In genomic region chr3:10981961-10982360, GRCh38 we compare ENCODE assay signal across 31 cellular contexts. TPM values are rescaled to one million over a fixed set of nuclear protein-coding genes. Genes with fewer than 3 reads are reported as not detected.
DNase-seq lines count a peak whose midpoint lies in the region; ATAC-seq and TF ChIP-seq lines count a peak whose summit lies in the region.
"Had no signal": no experiment of that assay in that cellular context is flagged by ENCODE, and none has a peak within 500 bp of the region (broad histone marks: within the 10 kb centered on the region; RNA-seq: fewer than 3 reads in every experiment).

No MANE protein-coding gene starts in this region.

- H3K4me3 ChIP-seq in cardiac fibroblast (replicated peaks in 1 of 2; ENCODE audit: low read depth in 2 of 2, low read length in 2 of 2): no peak overlapping the region
- H3K4me3 ChIP-seq: A549, body of pancreas, GM12878, spleen, suprapubic skin, vagina had no signal

- no peak for TF ChIP-seq CTCF in cardiac fibroblast (IDR thresholded peaks at IDR 0.05; ENCODE audit: low read depth, low read length)

- POLR2A ChIA-PET in activated CD4-positive, alpha-beta memory T cell treated with anti-CD3 and anti-CD28 coated beads, Interleukin-2, amount 10 ng/mL, durations not matched to agents 7 days and 5 days (lab: Charles Lee): no interaction called here

- H3K36me3 Mint-ChIP-seq in activated CD4-positive, alpha-beta memory T cell treated with anti-CD3 and anti-CD28 coated beads, Interleukin-2, amount 10 ng/mL, durations not matched to agents 7 days and 5 days (ENCODE audit: low read depth): no peaks in the 10 kb centered on the region
- no peaks in the 10 kb centered on the region for H3K36me3 Mint-ChIP-seq in T-helper 17 cell (ENCODE audit: low read depth)
- H3K36me3 Mint-ChIP-seq: activated naive CD8-positive, alpha-beta T cell treated with anti-CD3 and anti-CD28 coated beads for 36 hours; stimulated activated naive B cell treated with anti-CD40 and anti-IgM and Interleukin-4, amounts not matched to agents 10 μg/mL and 1 μg/mL and 100 μg/mL, for 72 hours had no signal

- no peaks in the 10 kb centered on the region for H3K9me3 ChIP-seq in T-helper 17 cell (ENCODE audit: control insufficient read depth, low read length, poor library complexity, severe bottlenecking)
- H3K9me3 ChIP-seq: body of pancreas, spleen, suprapubic skin, vagina had no signal

- no peak for ATAC-seq in HG03457 (IDR thresholded peaks at IDR 0.05; ENCODE audit: unreplicated experiment)
- no peak for ATAC-seq in HG02981 (IDR thresholded peaks at IDR 0.05; ENCODE audit: unreplicated experiment)
- ATAC-seq in T-helper 17 cell: no peak
- ATAC-seq: A549; activated CD4-positive, CD25-positive, alpha-beta regulatory T cell treated with anti-CD3 and anti-CD28 coated beads, Interleukin-2, amount 50 U/mL, for 24 hours; activated CD8-positive, alpha-beta T cell treated with anti-CD3 and anti-CD28 coated beads for 36 hours; GM12878; stimulated activated naive B cell treated with anti-CD40 and anti-IgM and Interleukin-4, amounts not matched to agents 10 μg/mL and 1 μg/mL and 100 μg/mL, for 72 hours had no signal

- DNase-seq in AG08395 (ENCODE audit: low spot score): peak; percentile 46
- DNase-seq in HT1080 (ENCODE audit: low read depth): peak; percentile 29
- DNase-seq in cardiac fibroblast (ENCODE audit: low read depth in 2 of 2): peak; percentile 35 to 70
- DNase-seq in kidney tubule cell (ENCODE audit: low spot score): peak; percentile 12
- no peak for DNase-seq in activated CD4-positive, alpha-beta memory T cell treated with anti-CD3 and anti-CD28 coated beads, Interleukin-2, amount 10 ng/mL, durations not matched to agents 7 days and 5 days
- no peak for DNase-seq in T-helper 17 cell
- DNase-seq: activated CD8-positive, alpha-beta T cell treated with anti-CD3 and anti-CD28 coated beads for 36 hours; activated effector memory CD4-positive, alpha-beta T cell treated with Interleukin-2 at 50 U/mL for 16 hours; activated naive CD8-positive, alpha-beta T cell treated with anti-CD3 and anti-CD28 coated beads for 36 hours; body of pancreas; cortex of kidney; endodermal cell; glutamatergic neuron; naive B cell; NCI-H1048; NCI-H1930; NCI-H345; NCI-H82; spleen; stimulated activated CD4-positive, alpha-beta T cell treated with anti-CD3 and anti-CD28 coated beads, Interleukin-4, amount 100 ng/mL, for 1 hour; stimulated activated naive B cell treated with anti-CD40 and anti-IgM and Interleukin-4, amounts not matched to agents 10 μg/mL and 1 μg/mL and 100 μg/mL, for 72 hours had no signal

- peaks cover 2% of the 10 kb centered on the region for H3K27me3 Mint-ChIP-seq in activated CD4-positive, alpha-beta memory T cell treated with anti-CD3 and anti-CD28 coated beads, Interleukin-2, amount 10 ng/mL, durations not matched to agents 7 days and 5 days
- peaks cover 32% of the 10 kb centered on the region for H3K27me3 Mint-ChIP-seq in T-helper 17 cell

- no peaks in the 10 kb centered on the region for H3K4me1 Mint-ChIP-seq in activated CD4-positive, alpha-beta memory T cell treated with anti-CD3 and anti-CD28 coated beads, Interleukin-2, amount 10 ng/mL, durations not matched to agents 7 days and 5 days
- no peaks in the 10 kb centered on the region for H3K4me1 Mint-ChIP-seq in T-helper 17 cell
- H3K4me1 Mint-ChIP-seq: stimulated activated naive B cell treated with anti-CD40 and anti-IgM and Interleukin-4, amounts not matched to agents 10 μg/mL and 1 μg/mL and 100 μg/mL, for 72 hours had no signal

- no peaks in the 10 kb centered on the region for H3K9me3 Mint-ChIP-seq in activated CD4-positive, alpha-beta memory T cell treated with anti-CD3 and anti-CD28 coated beads, Interleukin-2, amount 10 ng/mL, durations not matched to agents 7 days and 5 days
- H3K9me3 Mint-ChIP-seq: activated CD8-positive, alpha-beta T cell treated with anti-CD3 and anti-CD28 coated beads for 36 hours; activated naive CD8-positive, alpha-beta T cell treated with anti-CD3 and anti-CD28 coated beads for 36 hours; stimulated activated naive B cell treated with anti-CD40 and anti-IgM and Interleukin-4, amounts not matched to agents 10 μg/mL and 1 μg/mL and 100 μg/mL, for 72 hours had no signal

- H3K4me3 Mint-ChIP-seq in activated CD4-positive, alpha-beta memory T cell treated with anti-CD3 and anti-CD28 coated beads, Interleukin-2, amount 10 ng/mL, durations not matched to agents 7 days and 5 days: no peak overlapping the region
- no peak overlapping the region for H3K4me3 Mint-ChIP-seq in T-helper 17 cell
- H3K4me3 Mint-ChIP-seq: activated CD8-positive, alpha-beta T cell treated with anti-CD3 and anti-CD28 coated beads for 36 hours; activated naive CD8-positive, alpha-beta T cell treated with anti-CD3 and anti-CD28 coated beads for 36 hours; endodermal cell; naive B cell; stimulated activated naive B cell treated with anti-CD40 and anti-IgM and Interleukin-4, amounts not matched to agents 10 μg/mL and 1 μg/mL and 100 μg/mL, for 72 hours had no signal

- CTCF ChIA-PET in activated CD4-positive, alpha-beta memory T cell treated with anti-CD3 and anti-CD28 coated beads, Interleukin-2, amount 10 ng/mL, durations not matched to agents 7 days and 5 days (lab: Charles Lee): interaction anchor here (1.4 kb wide), 1 partner anchor 47 kb away, joined by 3 read pairs; no protein-coding TSS in a partner anchor

- H3K27ac Mint-ChIP-seq in activated CD4-positive, alpha-beta memory T cell treated with anti-CD3 and anti-CD28 coated beads, Interleukin-2, amount 10 ng/mL, durations not matched to agents 7 days and 5 days: no peak overlapping the region
- no peak overlapping the region for H3K27ac Mint-ChIP-seq in T-helper 17 cell
- H3K27ac Mint-ChIP-seq: activated CD8-positive, alpha-beta T cell treated with anti-CD3 and anti-CD28 coated beads for 36 hours; activated naive CD8-positive, alpha-beta T cell treated with anti-CD3 and anti-CD28 coated beads for 36 hours; endodermal cell; stimulated activated naive B cell treated with anti-CD40 and anti-IgM and Interleukin-4, amounts not matched to agents 10 μg/mL and 1 μg/mL and 100 μg/mL, for 72 hours had no signal

RNA-seq across cellular contexts. Expression of gene SLC6A1, which starts 10.6 kb away (rescaled TPM):
- total RNA-seq in HT1080 (2014; rRNA removed; shearing (Covaris generic)): not detected in 2 replicates
- polyA plus RNA-seq in HT1080 (2015; cell fraction: cytosol; rRNA removed): 0.02 and 0.05 TPM in 2 replicates
- 0.22 TPM in 1 of 2 replicates, not detected in the other for polyA plus RNA-seq in HT1080 (2015; cell fraction: nucleus; rRNA removed)
- not detected for total RNA-seq in activated CD4-positive, alpha-beta memory T cell treated with anti-CD3 and anti-CD28 coated beads, Interleukin-2, amount 10 ng/mL, durations not matched to agents 7 days and 5 days
- total RNA-seq in T-helper 17 cell: not detected
- total RNA-seq: activated CD8-positive, alpha-beta T cell treated with anti-CD3 and anti-CD28 coated beads for 36 hours; activated naive CD8-positive, alpha-beta T cell treated with anti-CD3 and anti-CD28 coated beads for 36 hours; GM12878; H4; renal cortical epithelial cell had no signal
- polyA plus RNA-seq: A549, BJ, GM12878 had no signal

Comparison
In these comparisons a context has a peak if more than half of its experiments do, and no peak if none do; other contexts are left out.
1. DNase-seq: peak in AG08395 (single experiment), HT1080 (single experiment), cardiac fibroblast (2 of 2) and kidney tubule cell (single experiment); none in activated CD4-positive, alpha-beta memory T cell treated with anti-CD3 and anti-CD28 coated beads, Interleukin-2, amount 10 ng/mL, durations not matched to agents 7 days and 5 days (single experiment) and T-helper 17 cell (0 of 3).